12 cellular contexts compared by ENCODE assay signal in the genomic region with DNA sequence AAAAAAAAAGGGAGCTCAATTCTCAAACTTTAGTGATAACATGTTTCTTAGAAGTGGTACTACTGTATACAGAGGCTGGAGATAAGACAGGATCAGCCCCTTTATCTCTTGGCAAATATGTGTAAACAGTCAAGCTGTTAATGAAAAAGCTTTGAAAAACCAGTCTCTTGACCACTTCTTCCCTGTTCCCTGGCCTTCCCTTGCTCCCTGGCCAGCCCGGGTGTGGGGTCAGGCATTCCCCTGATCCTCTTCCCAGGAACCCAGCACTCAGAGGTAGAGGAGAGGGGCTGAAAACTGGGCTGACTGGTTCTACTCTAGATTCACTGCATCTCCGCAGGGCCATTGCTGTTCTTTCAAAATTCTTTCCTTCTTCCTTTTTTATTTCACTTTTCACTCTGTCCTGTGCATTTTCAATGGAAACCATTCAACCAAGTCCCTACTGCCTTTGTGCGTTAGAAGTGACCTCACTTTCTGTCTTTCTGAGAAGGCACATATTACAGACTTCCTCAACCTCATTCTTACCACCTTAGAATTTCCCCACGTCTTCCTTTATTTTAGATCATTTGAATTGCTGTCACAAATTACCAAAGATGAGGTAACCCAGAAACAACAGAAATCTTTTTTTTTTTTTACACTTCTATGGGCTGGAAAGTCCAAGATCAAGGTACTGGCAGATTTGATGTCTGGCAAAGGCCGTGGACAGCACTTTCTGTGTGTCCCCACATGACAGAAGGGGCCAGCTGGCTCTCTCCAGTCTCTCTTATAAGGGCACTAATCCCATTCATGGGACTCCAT. TPM values are rescaled to one million over a fixed set of nuclear protein-coding genes. Genes with fewer than 3 reads are reported as not detected.
DNase-seq lines count a peak whose midpoint lies in the region; ATAC-seq and TF ChIP-seq lines count a peak whose summit lies in the region.
"Had no signal": no experiment of that assay in that cellular context is flagged by ENCODE, and none has a peak within 500 bp of the region (broad histone marks: within the 10 kb centered on the region; RNA-seq: fewer than 3 reads in every experiment).

No MANE protein-coding gene starts in this region.

- H3K4me1 Mint-ChIP-seq in activated T-cell treated with anti-CD3 and anti-CD28 coated beads, Interleukin-2, amount 50 U/mL, for 24 hours (ENCODE audit: low read depth) = peaks cover 24% of the 10 kb centered on the region
- peaks cover 23% of the 10 kb centered on the region for H3K4me1 Mint-ChIP-seq in activated CD8-positive, alpha-beta T cell treated with anti-CD3 and anti-CD28 coated beads, Interleukin-2, amount 10 ng/mL, durations not matched to agents 7 days and 5 days (ENCODE audit: low read depth)
- H3K4me1 Mint-ChIP-seq: brain had no signal

- TF ChIP-seq CTCF in upper lobe of right lung (IDR thresholded peaks at IDR 0.05) = no peak

- H3K27me3 ChIP-seq in upper lobe of right lung = no peaks in the 10 kb centered on the region

- ATAC-seq in HG02885 (IDR thresholded peaks at IDR 0.05; ENCODE audit: poor library complexity, unreplicated experiment) (peak; percentile 50), upper lobe of right lung (peak; percentile 25)
- peak; percentile 38 for ATAC-seq in activated CD8-positive, alpha-beta T cell treated with anti-CD3 and anti-CD28 coated beads, Interleukin-2, amount 10 ng/mL, durations not matched to agents 7 days and 5 days

- H3K9me3 Mint-ChIP-seq in activated T-cell treated with anti-CD3 and anti-CD28 coated beads, Interleukin-2, amount 50 U/mL, for 24 hours = no peaks in the 10 kb centered on the region
- H3K9me3 Mint-ChIP-seq in activated CD8-positive, alpha-beta T cell treated with anti-CD3 and anti-CD28 coated beads, Interleukin-2, amount 10 ng/mL, durations not matched to agents 7 days and 5 days (ENCODE audit: insufficient read depth) = no peaks in the 10 kb centered on the region
- H3K9me3 Mint-ChIP-seq: brain had no signal

- H3K4me3 ChIP-seq in upper lobe of right lung = no peak overlapping the region
- H3K4me3 ChIP-seq: tibial artery had no signal

- peak; percentile 44 for DNase-seq in activated T-cell treated with anti-CD3 and anti-CD28 coated beads, Interleukin-2, amount 50 U/mL, for 24 hours
- DNase-seq in activated T-cell treated with anti-CD3 and anti-CD28 coated beads, Interleukin-2, amount 50 U/mL, for 48 hours = no peak
- no peak for DNase-seq in activated CD8-positive, alpha-beta T cell treated with anti-CD3 and anti-CD28 coated beads, Interleukin-2, amount 10 ng/mL, durations not matched to agents 7 days and 5 days
- no peak for DNase-seq in upper lobe of right lung
- DNase-seq in NCI-H1092 (lab: John Stamatoyannopoulos, UW) = no peak
- no peak for DNase-seq in NCI-H2171 (lab: John Stamatoyannopoulos, UW)
- no peak for DNase-seq in NCI-H1930 (lab: John Stamatoyannopoulos, UW)
- DNase-seq: NCI-H524 treated with DMSO at 0.1 percent for 48 hours, T1000, tibial artery had no signal

- intact Hi-C loops in upper lobe of right lung (cut with DNase I) = no loop called here

- peaks cover 36% of the 10 kb centered on the region for H3K36me3 Mint-ChIP-seq in activated T-cell treated with anti-CD3 and anti-CD28 coated beads, Interleukin-2, amount 50 U/mL, for 24 hours (ENCODE audit: low read depth)
- H3K36me3 Mint-ChIP-seq in activated CD8-positive, alpha-beta T cell treated with anti-CD3 and anti-CD28 coated beads, Interleukin-2, amount 10 ng/mL, durations not matched to agents 7 days and 5 days (ENCODE audit: low read depth) = peaks cover 41% of the 10 kb centered on the region
- H3K36me3 Mint-ChIP-seq: brain had no signal

- H3K27ac Mint-ChIP-seq in activated T-cell treated with anti-CD3 and anti-CD28 coated beads, Interleukin-2, amount 50 U/mL, for 24 hours = no peak overlapping the region
- no peak overlapping the region for H3K27ac Mint-ChIP-seq in activated CD8-positive, alpha-beta T cell treated with anti-CD3 and anti-CD28 coated beads, Interleukin-2, amount 10 ng/mL, durations not matched to agents 7 days and 5 days
- H3K27ac Mint-ChIP-seq: brain had no signal

- CTCF ChIA-PET in activated CD8-positive, alpha-beta T cell treated with anti-CD3 and anti-CD28 coated beads, Interleukin-2, amount 10 ng/mL, durations not matched to agents 7 days and 5 days (lab: Charles Lee) = interaction anchor here (1.7 to 2.4 kb wide), 4 partner anchors 13 to 112 kb away, joined by 7 to 11 read pairs (median 10); no protein-coding TSS in a partner anchor

- H3K36me3 ChIP-seq in upper lobe of right lung = no peaks in the 10 kb centered on the region
- H3K36me3 ChIP-seq: tibial artery had no signal

- peaks cover 3% of the 10 kb centered on the region for H3K4me1 ChIP-seq in upper lobe of right lung

- POLR2A ChIA-PET in activated CD8-positive, alpha-beta T cell treated with anti-CD3 and anti-CD28 coated beads, Interleukin-2, amount 10 ng/mL, durations not matched to agents 7 days and 5 days (lab: Charles Lee) = interaction anchor here (0.5 to 13.4 kb wide), 3 partner anchors 13 to 45 kb away, joined by 3 to 366 read pairs (median 3); no protein-coding TSS in a partner anchor

- no peak overlapping the region for H3K27ac ChIP-seq in upper lobe of right lung
- H3K27ac ChIP-seq: tibial artery had no signal

- no peaks in the 10 kb centered on the region for H3K27me3 Mint-ChIP-seq in activated T-cell treated with anti-CD3 and anti-CD28 coated beads, Interleukin-2, amount 50 U/mL, for 24 hours
- H3K27me3 Mint-ChIP-seq in activated CD8-positive, alpha-beta T cell treated with anti-CD3 and anti-CD28 coated beads, Interleukin-2, amount 10 ng/mL, durations not matched to agents 7 days and 5 days (ENCODE audit: low read depth) = no peaks in the 10 kb centered on the region
- H3K27me3 Mint-ChIP-seq: brain had no signal

- no peak overlapping the region for H3K4me3 Mint-ChIP-seq in activated T-cell treated with anti-CD3 and anti-CD28 coated beads, Interleukin-2, amount 50 U/mL, for 24 hours
- no peak overlapping the region for H3K4me3 Mint-ChIP-seq in activated CD8-positive, alpha-beta T cell treated with anti-CD3 and anti-CD28 coated beads, Interleukin-2, amount 10 ng/mL, durations not matched to agents 7 days and 5 days
- H3K4me3 Mint-ChIP-seq: brain had no signal

- H3K9me3 ChIP-seq in upper lobe of right lung = no peaks in the 10 kb centered on the region
- H3K9me3 ChIP-seq: tibial artery had no signal

RNA-seq across cellular contexts. Expression of gene GNG2, which starts 5.7 kb away (rescaled TPM):
- total RNA-seq in activated CD8-positive, alpha-beta T cell treated with anti-CD3 and anti-CD28 coated beads, Interleukin-2, amount 10 ng/mL, durations not matched to agents 7 days and 5 days = 100 to 1,000 TPM; 293 to 302 TPM
- total RNA-seq in upper lobe of right lung = 24.4 TPM

Comparison
In these comparisons a context has a peak if more than half of its experiments do, and no peak if none do; other contexts are left out.
1. RNA of gene GNG2, which starts 5.7 kb away (total RNA-seq): 293 to 302 TPM in activated CD8-positive, alpha-beta T cell treated with anti-CD3 and anti-CD28 coated beads, Interleukin-2, amount 10 ng/mL, durations not matched to agents 7 days and 5 days; 24.4 TPM in upper lobe of right lung (single experiment); every median in the first group is over 10 times any median in the second.
2. Peak in every context shown above with its lines, with median percentiles within 50 percentile points of each other: ATAC-seq.